ENCODE assay signal across 9 cellular contexts in the genomic region with DNA sequence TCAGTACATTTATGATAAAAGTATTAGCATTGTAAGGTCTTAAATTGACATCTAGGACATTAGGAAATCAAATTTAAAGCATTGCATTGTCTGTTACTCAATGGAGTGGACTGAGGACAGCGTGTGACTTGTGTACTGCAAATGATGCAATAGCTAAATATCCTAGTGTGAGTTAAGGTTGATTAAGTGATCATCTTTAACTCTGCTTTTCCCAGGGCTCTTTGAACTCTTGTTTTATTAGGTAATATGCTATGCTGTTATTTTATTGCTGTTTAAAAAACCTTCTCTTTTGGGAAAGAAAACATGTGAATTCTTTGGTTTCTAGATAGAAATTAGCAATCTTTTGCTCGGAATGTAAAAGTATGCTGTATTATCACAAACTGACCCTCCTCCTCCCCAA. TPM values are rescaled to one million over a fixed set of nuclear protein-coding genes. Genes with fewer than 3 reads are reported as not detected.
DNase-seq lines count a peak whose midpoint lies in the region; ATAC-seq and TF ChIP-seq lines count a peak whose summit lies in the region.
"Had no signal": no experiment of that assay in that cellular context is flagged by ENCODE, and none has a peak within 500 bp of the region (broad histone marks: within the 10 kb centered on the region; RNA-seq: fewer than 3 reads in every experiment).

No MANE protein-coding gene starts in this region.

- intact Hi-C loops in vagina (cut with DNase I): no loop called here

- no peaks in the 10 kb centered on the region for H3K27me3 ChIP-seq in vagina

- H3K27ac ChIP-seq in vagina: peak overlapping the region; percentile 60

- peaks cover 78% of the 10 kb centered on the region for H3K4me1 ChIP-seq in vagina

- peak overlapping the region in 1 of 2 donors; percentile 7 for H3K4me3 ChIP-seq in vagina

- H3K9me3 ChIP-seq in vagina: no peaks in the 10 kb centered on the region

- TF ChIP-seq CTCF in vagina (IDR thresholded peaks at IDR 0.05): no peak

- ATAC-seq in GM18858 (IDR thresholded peaks at IDR 0.05; ENCODE audit: unreplicated experiment): no peak

- H3K36me3 ChIP-seq in vagina: no peaks in the 10 kb centered on the region

- DNase-seq in NOMO-1 treated with DMSO at 0.1 percent for 48 hours (lab: John Stamatoyannopoulos, UW; ENCODE audit: unreplicated experiment) (peak; percentile 4), NOMO-1 treated with dmso at 0.1 percent for 144 hours (lab: John Stamatoyannopoulos, UW; ENCODE audit: unreplicated experiment) (no peak), erythroblast (lab: John Stamatoyannopoulos, UW) (peak; percentile 59 to 77), medulla oblongata (ENCODE audit: extremely low spot score) (peak; percentile 76), vagina (ENCODE audit: extremely low spot score in 2 of 2) (no peak), NCI-H1436 treated with DMSO at 0.1 percent for 48 hours (lab: John Stamatoyannopoulos, UW) (no peak), NCI-H1105 (lab: John Stamatoyannopoulos, UW) (no peak)
- DNase-seq: activated T-cell treated with anti-CD3 and anti-CD28 coated beads, Interleukin-2, amount 50 U/mL, for 48 hours had no signal

- no peak for TF ChIP-seq POLR2A in erythroblast (IDR thresholded peaks at IDR 0.05; ENCODE audit: low read length)
- TF ChIP-seq POLR2A in vagina (IDR thresholded peaks at IDR 0.05): no peak

RNA-seq across cellular contexts. Expression of a gene that starts 38.6 kb away (rescaled TPM):
- 59.2 TPM for total RNA-seq in vagina

Comparison
In these comparisons a context has a peak if more than half of its experiments do, and no peak if none do; other contexts are left out.
1. DNase-seq: peak in NOMO-1 treated with DMSO at 0.1 percent for 48 hours (single experiment), erythroblast (2 of 2) and medulla oblongata (single experiment); none in NOMO-1 treated with dmso at 0.1 percent for 144 hours (single experiment), vagina (0 of 2), NCI-H1436 treated with DMSO at 0.1 percent for 48 hours (single experiment) and NCI-H1105 (single experiment).